ENCODE assay signal across 25 cellular contexts in genomic region chr4:95532305-95532704, GRCh38.
"Had no signal": no experiment of that assay in that cellular context is flagged by ENCODE, and none has a peak within 500 bp of the region (broad histone marks: within the 10 kb centered on the region; RNA-seq: fewer than 3 reads in every experiment).

No MANE protein-coding gene starts in this region.

- H3K9me3 ChIP-seq: ascending aorta, body of pancreas, Peyer's patch, SJCRH30 had no signal

- H3K27ac ChIP-seq: body of pancreas, Peyer's patch, RWPE1, SJCRH30 had no signal

- H3K4me3 ChIP-seq: body of pancreas, Peyer's patch, SJCRH30 had no signal

- ATAC-seq: activated CD8-positive, alpha-beta memory T cell treated with anti-CD3 and anti-CD28 coated beads, Interleukin-2, amount 10 ng/mL, durations not matched to agents 7 days and 5 days; body of pancreas; T-helper 17 cell had no signal

- H3K27me3 ChIP-seq: ascending aorta, body of pancreas, Peyer's patch had no signal

- H3K4me1 ChIP-seq: ascending aorta, body of pancreas, Peyer's patch, SJCRH30 had no signal

- H3K36me3 ChIP-seq: ascending aorta, Peyer's patch, SJCRH30 had no signal

- DNase-seq: activated B cell treated with CpG ODN at 0.5 μM for 24 hours; activated CD4-positive, alpha-beta T cell treated with anti-CD3 and anti-CD28 coated beads for 1 hour; activated CD4-positive, alpha-beta T cell treated with anti-CD3 and anti-CD28 coated beads, Interleukin-2, amount 10 ng/mL, durations not matched to agents 24 days and 14 days; activated CD4-positive, alpha-beta T cell treated with anti-CD3 and anti-CD28 coated beads, Interleukin-2, amount 50 U/mL, for 48 hours; activated CD8-positive, alpha-beta memory T cell treated with anti-CD3 and anti-CD28 coated beads, Interleukin-2, amount 10 ng/mL, durations not matched to agents 7 days and 5 days; activated effector memory CD4-positive, alpha-beta T cell treated with Interleukin-2 at 50 U/mL for 16 hours; activated naive CD4-positive, alpha-beta T cell; activated T-cell treated with anti-CD3 and anti-CD28 coated beads, Interleukin-2, amount 50 U/mL, for 24 hours; amniotic stem cell; body of pancreas; central memory CD4-positive, alpha-beta T cell; NCI-H1105 treated with DMSO at 0.1 percent for 48 hours; NCI-H1436 treated with DMSO at 0.1 percent for 48 hours; NCI-H187; NCI-H2081; NCI-H510A treated with DMSO at 0.1 percent for 48 hours; NCI-H69; NK-92 treated with Interleukin-12 subunit alpha and Interleukin-12 subunit beta, amount 100 ng/mL, for 24 hours; Peyer's patch; Right ventricle myocardium superior; SJCRH30; T-helper 17 cell; T-helper 9 cell had no signal
